1 cellular context compared by ENCODE assay signal in the genomic region with DNA sequence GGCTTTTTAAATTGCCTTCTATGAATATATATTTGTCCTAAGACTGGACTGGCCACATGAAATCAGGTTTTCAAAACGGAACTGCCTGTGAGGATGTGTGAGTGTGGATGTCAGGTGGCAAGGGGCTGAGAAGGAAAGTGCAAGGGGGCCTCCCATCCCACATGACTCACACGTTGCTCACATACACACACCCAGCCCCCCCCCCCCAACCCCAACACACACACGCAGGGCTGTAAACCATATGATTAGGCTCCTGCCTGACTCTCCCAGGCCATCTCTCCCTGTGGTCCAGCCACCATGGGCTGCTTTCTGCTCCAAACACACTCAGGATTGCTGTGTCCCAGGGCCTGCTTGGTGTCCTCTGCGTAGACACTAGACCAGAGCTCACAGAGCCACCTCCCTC.
TF ChIP-seq lines count a peak whose summit lies in the region.

No MANE protein-coding gene starts in this region.

TF ChIP-seq in IMR-90, 13 proteins besides CTCF, POLR2A, EP300 and RAD21 (continued from another document):
- TF ChIP-seq FOS (IDR thresholded peaks at IDR 0.05; ENCODE audit: low read depth, low read length) (peak; percentile 21; the same call in 1 of the 2 replicates), MXI1 (IDR thresholded peaks at IDR 0.05; ENCODE audit: borderline replicate concordance, low read depth, low read length) (no peak), MAZ (IDR thresholded peaks at IDR 0.05; ENCODE audit: borderline replicate concordance, low read depth, low read length) (peak; percentile 39; the same call in 1 of the 2 replicates)
